In genomic region chr9:124394596-124394995, GRCh38 we compare ENCODE assay signal across 15 cellular contexts. TPM values are rescaled to one million over a fixed set of nuclear protein-coding genes. Genes with fewer than 3 reads are reported as not detected.
A peak's percentile ranks its signal among the peaks of the same experiment; 100 is the strongest.
DNase-seq lines count a peak whose midpoint lies in the region; ATAC-seq and TF ChIP-seq lines count a peak whose summit lies in the region.
"Had no signal": no experiment of that assay in that cellular context is flagged by ENCODE, and none has a peak within 500 bp of the region (broad histone marks: within the 10 kb centered on the region; RNA-seq: fewer than 3 reads in every experiment).

No MANE protein-coding gene starts in this region.

- no peak overlapping the region for H3K4me3 Mint-ChIP-seq in activated CD8-positive, alpha-beta memory T cell treated with anti-CD3 and anti-CD28 coated beads, Interleukin-2, amount 10 ng/mL, durations not matched to agents 7 days and 5 days
- no peak overlapping the region for H3K4me3 Mint-ChIP-seq in activated naive CD8-positive, alpha-beta T cell treated with anti-CD3 and anti-CD28 coated beads, Interleukin-2, amount 50 U/mL, for 24 hours
- H3K4me3 Mint-ChIP-seq: effector memory CD8-positive, alpha-beta T cell; GM23338 had no signal

- peaks cover 16% of the 10 kb centered on the region for H3K4me1 ChIP-seq in Loucy (ENCODE audit: insufficient read depth, low read length, poor library complexity, severe bottlenecking)
- H3K4me1 ChIP-seq in osteoblast (ENCODE audit: insufficient read depth, low read length), result peaks cover 52% of the 10 kb centered on the region

- no peak overlapping the region for H3K4me3 ChIP-seq in Loucy (ENCODE audit: low read length, poor library complexity, severe bottlenecking)
- H3K4me3 ChIP-seq in osteoblast (ENCODE audit: insufficient read depth, low read length), result no peak overlapping the region
- H3K4me3 ChIP-seq: GM23338, transverse colon had no signal

- CTCF ChIA-PET in activated CD8-positive, alpha-beta memory T cell treated with anti-CD3 and anti-CD28 coated beads, Interleukin-2, amount 10 ng/mL, durations not matched to agents 7 days and 5 days (lab: Charles Lee), result interaction anchor here (1.1 to 4.3 kb wide), 7 partner anchors 12 to 353 kb away, joined by 3 to 19 read pairs (median 3); no protein-coding TSS in a partner anchor

- H4K20me1 ChIP-seq in Loucy (ENCODE audit: insufficient read depth, low read length, poor library complexity, severe bottlenecking) (peaks cover 17% of the 10 kb centered on the region), osteoblast (ENCODE audit: insufficient read depth, low read length) (peaks cover 16% of the 10 kb centered on the region)

- no peak overlapping the region for H3K4me2 ChIP-seq in Loucy (ENCODE audit: low read depth, low read length, poor library complexity, severe bottlenecking)
- no peak overlapping the region for H3K4me2 ChIP-seq in osteoblast (ENCODE audit: insufficient read depth, low read length)
- H3K4me2 ChIP-seq: GM23338 had no signal

- H3K36me3 ChIP-seq in Loucy (ENCODE audit: insufficient read depth, low read length) (peaks cover 24% of the 10 kb centered on the region; the same call in 1 of the 2 replicates), osteoblast (ENCODE audit: insufficient read depth, low read length) (peaks cover 14% of the 10 kb centered on the region)
- H3K36me3 ChIP-seq: transverse colon had no signal

- peak; percentile 42 for ATAC-seq in activated CD8-positive, alpha-beta memory T cell treated with anti-CD3 and anti-CD28 coated beads, Interleukin-2, amount 10 ng/mL, durations not matched to agents 7 days and 5 days
- ATAC-seq in activated naive CD8-positive, alpha-beta T cell treated with anti-CD3 and anti-CD28 coated beads, Interleukin-2, amount 50 U/mL, for 24 hours, result no peak
- no peak for ATAC-seq in HG03460 (IDR thresholded peaks at IDR 0.05; ENCODE audit: unreplicated experiment)
- no peak for ATAC-seq in GM18520 (IDR thresholded peaks at IDR 0.05; ENCODE audit: unreplicated experiment)
- ATAC-seq: effector memory CD8-positive, alpha-beta T cell; GM23338 had no signal

- TF ChIP-seq CTCF in Loucy (conservative IDR thresholded peaks at IDR 0.05; ENCODE audit: low read length) (peak; percentile 60), osteoblast (IDR thresholded peaks at IDR 0.05; ENCODE audit: extremely low read depth, low read depth, low read length) (peak; percentile 22)

- H3K9me2 ChIP-seq in Loucy (replicated peaks; ENCODE audit: low read depth, low read length), result no peaks in the 10 kb centered on the region

- no peak overlapping the region for H3K9ac ChIP-seq in Loucy (ENCODE audit: low read depth, low read length, poor library complexity, severe bottlenecking)

- H3K27ac Mint-ChIP-seq in activated CD8-positive, alpha-beta memory T cell treated with anti-CD3 and anti-CD28 coated beads, Interleukin-2, amount 10 ng/mL, durations not matched to agents 7 days and 5 days, result peak overlapping the region; percentile 79
- H3K27ac Mint-ChIP-seq in activated naive CD8-positive, alpha-beta T cell treated with anti-CD3 and anti-CD28 coated beads, Interleukin-2, amount 50 U/mL, for 24 hours, result peak overlapping the region; percentile 40

- H3K4me1 Mint-ChIP-seq in activated CD8-positive, alpha-beta memory T cell treated with anti-CD3 and anti-CD28 coated beads, Interleukin-2, amount 10 ng/mL, durations not matched to agents 7 days and 5 days, result peaks cover 37% of the 10 kb centered on the region
- peaks cover 46% of the 10 kb centered on the region for H3K4me1 Mint-ChIP-seq in activated naive CD8-positive, alpha-beta T cell treated with anti-CD3 and anti-CD28 coated beads, Interleukin-2, amount 50 U/mL, for 24 hours

- H2AFZ ChIP-seq in Loucy (ENCODE audit: low read length) (no peak overlapping the region), osteoblast (ENCODE audit: low read length) (no peak overlapping the region)
- H2AFZ ChIP-seq: GM23338 had no signal

- H3F3A ChIP-seq in Loucy (ENCODE audit: low read depth), result no peaks in the 10 kb centered on the region

- no peaks in the 10 kb centered on the region for H3K27me3 ChIP-seq in Loucy (ENCODE audit: insufficient read depth, low read length, poor library complexity, severe bottlenecking)
- H3K27me3 ChIP-seq in osteoblast (ENCODE audit: insufficient read depth, low read length), result no peaks in the 10 kb centered on the region
- H3K27me3 ChIP-seq: transverse colon had no signal

- no peak for DNase-seq in activated CD8-positive, alpha-beta memory T cell treated with anti-CD3 and anti-CD28 coated beads, Interleukin-2, amount 10 ng/mL, durations not matched to agents 7 days and 5 days
- DNase-seq in activated CD8-positive, alpha-beta memory T cell treated with anti-CD3 and anti-CD28 coated beads, Interleukin-2, amount 50 U/mL, for 48 hours, result no peak
- DNase-seq in activated naive CD8-positive, alpha-beta T cell treated with anti-CD3 and anti-CD28 coated beads, Interleukin-2, amount 50 U/mL, for 24 hours, result no peak
- DNase-seq in osteoblast (ENCODE audit: insufficient read length, low spot score, missing footprints) (no peak), putamen (ENCODE audit: low spot score) (no peak)
- DNase-seq: activated effector memory CD4-positive, alpha-beta T cell treated with Interleukin-2 at 50 U/mL for 16 hours; effector memory CD8-positive, alpha-beta T cell; stimulated activated CD4-positive, alpha-beta T cell treated with anti-CD3 and anti-CD28 coated beads, Interleukin-15, amount 100 ng/mL, for 24 hours; transverse colon had no signal

- peaks cover 6% of the 10 kb centered on the region for H3K36me3 Mint-ChIP-seq in activated CD8-positive, alpha-beta memory T cell treated with anti-CD3 and anti-CD28 coated beads, Interleukin-2, amount 10 ng/mL, durations not matched to agents 7 days and 5 days
- peaks cover 18% of the 10 kb centered on the region for H3K36me3 Mint-ChIP-seq in activated naive CD8-positive, alpha-beta T cell treated with anti-CD3 and anti-CD28 coated beads, Interleukin-2, amount 50 U/mL, for 24 hours (ENCODE audit: low read depth)

- no peak overlapping the region for H3K27ac ChIP-seq in osteoblast (ENCODE audit: low read depth, low read length)
- H3K27ac ChIP-seq: transverse colon had no signal

- H3K27me3 Mint-ChIP-seq in activated CD8-positive, alpha-beta memory T cell treated with anti-CD3 and anti-CD28 coated beads, Interleukin-2, amount 10 ng/mL, durations not matched to agents 7 days and 5 days, result no peaks in the 10 kb centered on the region
- H3K27me3 Mint-ChIP-seq in activated naive CD8-positive, alpha-beta T cell treated with anti-CD3 and anti-CD28 coated beads, Interleukin-2, amount 50 U/mL, for 24 hours, result no peaks in the 10 kb centered on the region
- H3K27me3 Mint-ChIP-seq: effector memory CD8-positive, alpha-beta T cell had no signal

- H3K9me3 ChIP-seq in Loucy (ENCODE audit: insufficient read depth, low read depth, low read length), result no peaks in the 10 kb centered on the region
- no peaks in the 10 kb centered on the region for H3K9me3 ChIP-seq in osteoblast (ENCODE audit: low read depth, low read length)
- H3K9me3 ChIP-seq: transverse colon had no signal

- H3K9me3 Mint-ChIP-seq in activated CD8-positive, alpha-beta memory T cell treated with anti-CD3 and anti-CD28 coated beads, Interleukin-2, amount 10 ng/mL, durations not matched to agents 7 days and 5 days (ENCODE audit: low read depth), result no peaks in the 10 kb centered on the region
- no peaks in the 10 kb centered on the region for H3K9me3 Mint-ChIP-seq in activated naive CD8-positive, alpha-beta T cell treated with anti-CD3 and anti-CD28 coated beads, Interleukin-2, amount 50 U/mL, for 24 hours
- H3K9me3 Mint-ChIP-seq: effector memory CD8-positive, alpha-beta T cell; GM23338 had no signal

- H3K79me2 ChIP-seq in Loucy (ENCODE audit: insufficient read depth, low read length) (peaks cover 93% of the 10 kb centered on the region), osteoblast (ENCODE audit: insufficient read depth, low read length) (peaks cover 83% of the 10 kb centered on the region)

RNA-seq across cellular contexts. Expression of gene PSMB7, which starts 20.6 kb away (rescaled TPM):
- total RNA-seq in activated CD8-positive, alpha-beta memory T cell treated with anti-CD3 and anti-CD28 coated beads, Interleukin-2, amount 10 ng/mL, durations not matched to agents 7 days and 5 days, result 100 to 1,000 TPM; 124 to 142 TPM
- total RNA-seq in osteoblast, result 136 and 138 TPM in 2 replicates

RNA-seq across cellular contexts. Expression of gene ADGRD2, which starts 55.7 kb away (rescaled TPM):
- not detected for total RNA-seq in activated CD8-positive, alpha-beta memory T cell treated with anti-CD3 and anti-CD28 coated beads, Interleukin-2, amount 10 ng/mL, durations not matched to agents 7 days and 5 days
- total RNA-seq in osteoblast, result not detected in 2 replicates
- total RNA-seq: glomerular endothelial cell, posterior vena cava, transverse colon had no signal
